7 cellular contexts compared by ENCODE assay signal in the genomic region with DNA sequence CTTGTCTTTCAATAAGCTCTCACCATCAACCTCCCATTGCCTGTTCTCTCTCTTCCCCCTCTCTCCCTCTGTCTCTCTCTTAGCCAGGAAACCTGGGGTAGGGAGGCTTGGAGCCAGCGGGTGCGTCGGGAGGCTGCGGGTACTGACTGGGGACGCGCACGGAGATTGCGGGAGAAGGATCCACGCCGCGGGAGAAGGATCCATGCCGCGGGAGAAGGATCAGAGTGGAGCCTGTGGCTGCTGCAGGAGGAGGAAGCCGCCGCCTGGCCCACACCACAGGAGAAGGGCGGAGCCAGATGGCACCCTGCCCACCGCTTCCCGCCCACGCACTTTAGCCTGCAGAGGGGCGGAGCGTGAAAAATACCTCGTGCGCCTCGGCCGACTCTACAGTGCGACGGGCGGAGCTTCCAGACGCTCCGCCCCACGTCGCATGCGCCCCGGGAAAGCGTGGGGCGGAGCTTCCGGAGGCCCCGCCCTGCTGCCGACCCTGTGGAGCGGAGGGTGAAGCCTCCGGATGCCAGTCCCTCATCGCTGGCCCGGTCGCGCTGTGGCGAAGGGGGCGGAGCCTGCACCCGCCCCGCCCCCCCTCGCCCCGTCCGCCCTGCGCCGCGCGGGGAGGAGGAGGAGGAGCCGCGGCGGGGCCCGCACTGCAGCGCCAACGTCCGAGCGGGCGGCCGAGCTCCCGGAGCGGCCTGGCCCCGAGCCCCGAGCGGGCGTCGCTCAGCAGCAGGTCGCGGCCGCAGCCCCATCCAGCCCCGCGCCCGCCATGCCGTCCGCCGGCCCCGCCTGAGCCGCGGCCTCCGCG.
DNase-seq lines count a peak whose midpoint lies in the region; ATAC-seq, FAIRE-seq and TF ChIP-seq lines count a peak whose summit lies in the region.
"Not testable (repeated sequence)": the region's sequence is repeated elsewhere in the genome, so short reads cannot be mapped to it uniquely, and the experiment has no call there.

No MANE protein-coding gene starts in this region.

- not testable (repeated sequence) for H3K4me1 ChIP-seq in HepG2 (ENCODE audit: insufficient read depth, low read length); gastrocnemius medialis

- not testable (repeated sequence) for DNase-seq in activated B cell treated with CpG ODN at 0.5 μM for 24 hours; central memory CD8-positive, alpha-beta T cell (ENCODE audit: low spot score in 2 of 2); HepG2 (ENCODE audit: low spot score); gastrocnemius medialis

- not testable (repeated sequence) for H3K36me3 Mint-ChIP-seq in activated B cell treated with CpG ODN at 0.5 μM for 24 hours (ENCODE audit: low read depth); central memory CD8-positive, alpha-beta T cell (ENCODE audit: insufficient read depth)

- H3K36me3 ChIP-seq in HepG2 (replicated peaks in 1 of 2; ENCODE audit: control insufficient read depth in 1 of 2, insufficient read depth in 2 of 2, low read length in 2 of 2); gastrocnemius medialis: not testable (repeated sequence)

- not testable (repeated sequence) for H3K4me3 ChIP-seq in HepG2 (replicated peaks in 1 of 3; ENCODE audit: insufficient read depth in 1 of 3, low read depth in 2 of 3, low read length in 3 of 3); gastrocnemius medialis

- H2AFZ ChIP-seq in HepG2 (ENCODE audit: low read length) = not testable (repeated sequence)

- ATAC-seq in GM19023 (IDR thresholded peaks at IDR 0.05; ENCODE audit: unreplicated experiment) (peak; percentile 55), HG02642 (IDR thresholded peaks at IDR 0.05; ENCODE audit: poor library complexity, unreplicated experiment) (peak; percentile 83), HG03432 (IDR thresholded peaks at IDR 0.05; ENCODE audit: unreplicated experiment) (peak; percentile 76), activated B cell treated with CpG ODN at 0.5 μM for 24 hours (ENCODE audit: low read depth) (peak; percentile 92), HepG2 (peak; percentile 89), gastrocnemius medialis (peak; percentile 70 to 82)
- ATAC-seq in central memory CD8-positive, alpha-beta T cell (replicated peaks; ENCODE audit: extremely low read depth, poor library complexity, severe bottlenecking) = peak; percentile 87

- TF ChIP-seq RAD21 in HepG2 (CRISPR knock-in tag; IDR thresholded peaks at IDR 0.05) = not testable (repeated sequence)

- not testable (repeated sequence) for H3K4me2 ChIP-seq in HepG2 (ENCODE audit: low read depth, low read length)

- WGBS in HepG2 (ENCODE audit: low lambda C conversion rate) = no CpG with 5 or more reads among the region's 87 CpGs

- BruUV-seq in HepG2 (replicated peaks; lab: Mats Ljungman, UMichigan) = not testable (repeated sequence)

- CTCF ChIA-PET in activated B cell treated with CpG ODN at 0.5 μM for 24 hours (lab: Charles Lee); HepG2 (lab: Yijun Ruan, JAX; ENCODE audit: low intra/inter-chr PET ratio, low total read pairs): not testable (repeated sequence)

- H3K27me3 Mint-ChIP-seq in activated B cell treated with CpG ODN at 0.5 μM for 24 hours; central memory CD8-positive, alpha-beta T cell: not testable (repeated sequence)

- FAIRE-seq in HepG2 (lab: Jason Lieb, UNC) = not testable (repeated sequence)

- H3K79me2 ChIP-seq in HepG2 (ENCODE audit: insufficient read depth, low read length) = not testable (repeated sequence)

- H4K20me1 ChIP-seq in HepG2 (ENCODE audit: insufficient read depth, low read length) = not testable (repeated sequence)

- intact Hi-C loops in activated B cell treated with CpG ODN at 0.5 μM for 24 hours (cut with micrococcal nuclease); HepG2 (cut with micrococcal nuclease; ENCODE audit: unreplicated experiment); gastrocnemius medialis (cut with DNase I; ENCODE audit: low total_unique reads): not testable (repeated sequence)

- not testable (repeated sequence) for TF ChIP-seq POLR2A in HepG2 (IDR thresholded peaks at IDR 0.05; ENCODE audit: insufficient read depth in 1 of 2, low read depth in 2 of 2, low read length in 2 of 2); gastrocnemius medialis (IDR thresholded peaks at IDR 0.05)

- in situ Hi-C loops in HepG2 (cut with HindIII; ENCODE audit: extremely low pct_ligation_motif_present, low pct_unique_long_range_greater_than_20kb); gastrocnemius medialis (cut with MboI; ENCODE audit: low sequenced_read_pairs in 4 of 4): not testable (repeated sequence)

- TF ChIP-seq CTCF in activated B cell treated with CpG ODN at 0.5 μM for 24 hours (IDR thresholded peaks at IDR 0.05); HepG2 (CRISPR knock-in tag; IDR thresholded peaks at IDR 0.05); gastrocnemius medialis (IDR thresholded peaks at IDR 0.05 in 4 of 5, conservative IDR thresholded peaks at IDR 0.05 in 1 of 5): not testable (repeated sequence)

- H3K27me3 ChIP-seq in HepG2 (ENCODE audit: control insufficient read depth in 1 of 2, insufficient read depth in 2 of 2, low read length in 2 of 2); gastrocnemius medialis: not testable (repeated sequence)

- POLR2A ChIA-PET in activated B cell treated with CpG ODN at 0.5 μM for 24 hours (lab: Charles Lee); HepG2 (lab: Yijun Ruan, JAX): not testable (repeated sequence)

- not testable (repeated sequence) for H3K9me3 Mint-ChIP-seq in activated B cell treated with CpG ODN at 0.5 μM for 24 hours; central memory CD8-positive, alpha-beta T cell

- not testable (repeated sequence) for H3K27ac Mint-ChIP-seq in activated B cell treated with CpG ODN at 0.5 μM for 24 hours; central memory CD8-positive, alpha-beta T cell (ENCODE audit: low read depth)

- not testable (repeated sequence) for H3K9ac ChIP-seq in HepG2 (ENCODE audit: insufficient read depth, low read depth, low read length)

- not testable (repeated sequence) for H3K27ac ChIP-seq in HepG2 (ENCODE audit: extremely low read length, insufficient read depth, low read length); gastrocnemius medialis

- not testable (repeated sequence) for H3K9me3 ChIP-seq in HepG2 (ENCODE audit: low read length); gastrocnemius medialis

- not testable (repeated sequence) for H3K4me3 Mint-ChIP-seq in activated B cell treated with CpG ODN at 0.5 μM for 24 hours; central memory CD8-positive, alpha-beta T cell

- not testable (repeated sequence) for TF ChIP-seq EP300 in HepG2 (IDR thresholded peaks at IDR 0.05; ENCODE audit: low read depth in 2 of 2, low read length in 2 of 2); HepG2 (CRISPR knock-in tag; IDR thresholded peaks at IDR 0.05; ENCODE audit: borderline replicate concordance)

- not testable (repeated sequence) for H3K4me1 Mint-ChIP-seq in activated B cell treated with CpG ODN at 0.5 μM for 24 hours; central memory CD8-positive, alpha-beta T cell
